In genomic region chr17:5097101-5097834, GRCh38 we compare ENCODE assay signal across 8 cellular contexts. TPM values are rescaled to one million over a fixed set of nuclear protein-coding genes. Genes with fewer than 3 reads are reported as not detected.
A peak's percentile ranks its signal among the peaks of the same experiment; 100 is the strongest.
DNase-seq lines count a peak whose midpoint lies in the region; ATAC-seq and TF ChIP-seq lines count a peak whose summit lies in the region.

No MANE protein-coding gene starts in this region.

- peak overlapping the region; percentile 69 for H3K4me3 Mint-ChIP-seq in activated T-cell treated with anti-CD3 and anti-CD28 coated beads, Interleukin-2, amount 50 U/mL, for 4 hours
- H3K4me3 Mint-ChIP-seq in Caco-2 (ENCODE audit: unreplicated experiment): no peak overlapping the region

- CTCF ChIA-PET in Caco-2 (lab: Charles Lee): no interaction called here

- H3K36me3 Mint-ChIP-seq in activated T-cell treated with anti-CD3 and anti-CD28 coated beads, Interleukin-2, amount 50 U/mL, for 4 hours (ENCODE audit: insufficient read depth): peaks cover 13% of the 10 kb centered on the region
- peaks cover 7% of the 10 kb centered on the region for H3K36me3 Mint-ChIP-seq in Caco-2 (ENCODE audit: insufficient read depth, unreplicated experiment)

- peaks cover 0 to 17% (median 5%) of the 10 kb centered on the region in 7 donors for H3K27me3 ChIP-seq in spleen (replicated peaks in 1 of 7)
- H3K27me3 ChIP-seq in Caco-2 (replicated peaks; ENCODE audit: control insufficient read depth, insufficient read depth, low read length): no peaks in the 10 kb centered on the region

- H3K4me1 ChIP-seq in spleen: peaks cover 0 to 19% (median 8%) of the 10 kb centered on the region in 6 donors
- H3K4me1 ChIP-seq in Caco-2: no peaks in the 10 kb centered on the region

- H3K27ac Mint-ChIP-seq in Caco-2 (ENCODE audit: unreplicated experiment): no peak overlapping the region

- no TSS peak for BruUV-seq in Caco-2 (replicated peaks; lab: Mats Ljungman, UMichigan)

- no peak for TF ChIP-seq CTCF in spleen (IDR thresholded peaks at IDR 0.05 in 8 of 11, conservative IDR thresholded peaks at IDR 0.05 in 3 of 11)
- no peak for TF ChIP-seq CTCF in Caco-2 (IDR thresholded peaks at IDR 0.05; ENCODE audit: insufficient read depth in 1 of 2, low read depth in 1 of 2, low read length in 1 of 2, severe bottlenecking in 1 of 2, unreplicated experiment in 1 of 2)

- peak overlapping the region; percentile 50 for H3K4me3 ChIP-seq in iPS-18c (ENCODE audit: insufficient read depth, low read depth, low read length)
- H3K4me3 ChIP-seq in spleen: peak overlapping the region; percentile 37 to 72 (median 54)
- H3K4me3 ChIP-seq in Caco-2 (ENCODE audit: low read depth, low read length): no peak overlapping the region

- DNase-seq in NCI-H146 treated with DMSO at 0.1 percent for 48 hours (lab: John Stamatoyannopoulos, UW; ENCODE audit: unreplicated experiment) (peak; percentile 80), spleen (peak; percentile 91), Caco-2 (no peak), inferior parietal cortex (ENCODE audit: extremely low spot score) (no peak)
- DNase-seq in activated T-cell treated with anti-CD3 and anti-CD28 coated beads, Interleukin-2, amount 50 U/mL, for 4 hours: peak; percentile 38

- H3K27me3 Mint-ChIP-seq in activated T-cell treated with anti-CD3 and anti-CD28 coated beads, Interleukin-2, amount 50 U/mL, for 4 hours (ENCODE audit: low read depth): peaks cover 11% of the 10 kb centered on the region
- H3K27me3 Mint-ChIP-seq in Caco-2 (ENCODE audit: insufficient read depth, unreplicated experiment): no peaks in the 10 kb centered on the region

- H3K9me3 ChIP-seq in iPS-18c (ENCODE audit: control insufficient read depth, insufficient read depth, low read length) (peaks cover 24% of the 10 kb centered on the region), spleen (peaks cover 23 to 65% (median 46%) of the 10 kb centered on the region in 8 donors), Caco-2 (peaks cover 2% of the 10 kb centered on the region; the same call in 1 of the 2 replicates)

- H3K4me1 Mint-ChIP-seq in activated T-cell treated with anti-CD3 and anti-CD28 coated beads, Interleukin-2, amount 50 U/mL, for 4 hours (ENCODE audit: low read depth): no peaks in the 10 kb centered on the region
- no peaks in the 10 kb centered on the region for H3K4me1 Mint-ChIP-seq in Caco-2 (ENCODE audit: low read depth, unreplicated experiment)

- 3 to 8% (median 5%) methylated on average over 21 to 63 of the region's 63 CpGs for whole genome bisulfite sequencing in spleen, 5 donors

- POLR2A ChIA-PET in Caco-2 (lab: Charles Lee): interaction anchor here (0.7 kb wide), 1 partner anchor 93 kb away, joined by 4 read pairs; no protein-coding TSS in a partner anchor

- peaks cover 34% of the 10 kb centered on the region for H3K9me3 Mint-ChIP-seq in activated T-cell treated with anti-CD3 and anti-CD28 coated beads, Interleukin-2, amount 50 U/mL, for 4 hours
- H3K9me3 Mint-ChIP-seq in Caco-2 (ENCODE audit: unreplicated experiment): peaks cover 22% of the 10 kb centered on the region

- no peak for TF ChIP-seq POLR2A in spleen (IDR thresholded peaks at IDR 0.05)

- peak; percentile 85 for ATAC-seq in activated T-cell treated with anti-CD3 and anti-CD28 coated beads, Interleukin-2, amount 50 U/mL, for 4 hours
- ATAC-seq in HG03196 (IDR thresholded peaks at IDR 0.05; ENCODE audit: unreplicated experiment): no peak
- no peak for ATAC-seq in HG02759 (IDR thresholded peaks at IDR 0.05; ENCODE audit: unreplicated experiment)

- H3K36me3 ChIP-seq in spleen: peaks cover 3 to 22% (median 5%) of the 10 kb centered on the region in 6 donors
- no peaks in the 10 kb centered on the region for H3K36me3 ChIP-seq in Caco-2 (ENCODE audit: control insufficient read depth, insufficient read depth, low read length)

- H3K27ac ChIP-seq in spleen: peak overlapping the region in 7 of 8 donors; percentile 54 to 77 (median 71)

- intact Hi-C loops in spleen (cut with DNase I; ENCODE audit: low total_unique reads) (no loop called here), Caco-2 (cut with micrococcal nuclease; ENCODE audit: unreplicated experiment) (no loop called here)

RNA-seq across cellular contexts. Expression of gene ZNF232, which starts 14.4 kb away (rescaled TPM):
- total RNA-seq in activated T-cell treated with anti-CD3 and anti-CD28 coated beads, Interleukin-2, amount 50 U/mL, for 4 hours: 10 to 100 TPM; 18.7 to 25.8 (median 21.3) TPM
- 10 to 100 TPM in 4 of 7 donors, 1 to 10 TPM in 3; 5.6 to 11.4 (median 10.6) TPM for total RNA-seq in spleen
- 10 to 100 TPM in 1 of 3 donors, 1 to 10 TPM in 2; 8.1 to 10.3 (median 9.0) TPM for polyA plus RNA-seq in spleen
- total RNA-seq in Caco-2 (2022): 7.5 and 9.1 TPM in 2 replicates

RNA-seq across cellular contexts. Expression of gene USP6, which starts 18.6 kb away (rescaled TPM):
- under 1 TPM in 2 of 3 donors, not detected in 1; 0.08 to 0.23 TPM for total RNA-seq in activated T-cell treated with anti-CD3 and anti-CD28 coated beads, Interleukin-2, amount 50 U/mL, for 4 hours
- total RNA-seq in spleen: under 1 TPM in 6 of 7 donors, not detected in 1; 0.09 to 0.37 (median 0.24) TPM
- under 1 TPM; 0.03 to 0.09 (median 0.08) TPM for polyA plus RNA-seq in spleen
- 0.16 and 0.21 TPM in 2 replicates for total RNA-seq in Caco-2 (2022)

RNA-seq across cellular contexts. Expression of gene ZFP3, which starts 19.0 kb away (rescaled TPM):
- total RNA-seq in activated T-cell treated with anti-CD3 and anti-CD28 coated beads, Interleukin-2, amount 50 U/mL, for 4 hours: 1 to 10 TPM; 1.7 to 2.2 (median 1.8) TPM
- total RNA-seq in spleen (10 to 100 TPM in 2 of 7 donors, 1 to 10 TPM in 5; 6.4 to 10.4 (median 9.0) TPM), Caco-2 (2022) (3.6 and 3.7 TPM in 2 replicates)
- polyA plus RNA-seq in spleen: 1 to 10 TPM; 2.8 to 3.6 (median 3.2) TPM

Comparison
In these comparisons a context has a peak if more than half of its experiments do, and no peak if none do; other contexts are left out.
1. DNase-seq: peak in NCI-H146 treated with DMSO at 0.1 percent for 48 hours (single experiment), activated T-cell treated with anti-CD3 and anti-CD28 coated beads, Interleukin-2, amount 50 U/mL, for 4 hours (single experiment) and spleen (single experiment); none in Caco-2 (0 of 2) and inferior parietal cortex (single experiment).
2. ATAC-seq: peak in activated T-cell treated with anti-CD3 and anti-CD28 coated beads, Interleukin-2, amount 50 U/mL, for 4 hours (2 of 2); none in HG03196 (single experiment) and HG02759 (single experiment).